Comparison of ENCODE assay signal across 1 cellular context in genomic region chr20:10370091-10370887, GRCh38.
TF ChIP-seq lines count a peak whose summit lies in the region.

No MANE protein-coding gene starts in this region.

TF ChIP-seq in HepG2, 621 proteins besides CTCF, POLR2A, EP300 and RAD21 (continued from another document and continues in another):
- TF ChIP-seq ZUFSP (CRISPR knock-in tag; IDR thresholded peaks at IDR 0.05; ENCODE audit: borderline replicate concordance) (no peak), ZNF777 (CRISPR knock-in tag; IDR thresholded peaks at IDR 0.05) (no peak), ZNF281 (CRISPR knock-in tag; IDR thresholded peaks at IDR 0.05; ENCODE audit: borderline replicate concordance) (peak; percentile 25; the same call in 1 of the 2 replicates), ETV5 (CRISPR knock-in tag; IDR thresholded peaks at IDR 0.05; ENCODE audit: borderline replicate concordance) (peak; percentile 69), DMAP1 (CRISPR knock-in tag; IDR thresholded peaks at IDR 0.05) (no peak), SMAD9 (CRISPR knock-in tag; IDR thresholded peaks at IDR 0.05) (no peak), E2F2 (CRISPR knock-in tag; IDR thresholded peaks at IDR 0.05; ENCODE audit: borderline replicate concordance) (no peak), ARNTL (CRISPR knock-in tag; IDR thresholded peaks at IDR 0.05) (0 out of 2 replicates have a peak, but pooled peaks have one; percentile 72), CSRNP1 (CRISPR knock-in tag; IDR thresholded peaks at IDR 0.05) (no peak), ZHX1 (CRISPR knock-in tag; IDR thresholded peaks at IDR 0.05; ENCODE audit: low read depth) (no peak; the same call in 1 of the 2 replicates), HMG20B (CRISPR knock-in tag; conservative IDR thresholded peaks at IDR 0.05) (peak; percentile 93), ZSCAN30 (CRISPR knock-in tag; IDR thresholded peaks at IDR 0.05) (no peak), PREB (CRISPR knock-in tag; IDR thresholded peaks at IDR 0.05) (no peak), SKIL (CRISPR knock-in tag; IDR thresholded peaks at IDR 0.05; ENCODE audit: borderline replicate concordance) (peak; percentile 94), ZNF331 (CRISPR knock-in tag; IDR thresholded peaks at IDR 0.05) (peak; percentile 86), FLYWCH1 (CRISPR knock-in tag; IDR thresholded peaks at IDR 0.05) (no peak), ZBTB7B (CRISPR knock-in tag; IDR thresholded peaks at IDR 0.05) (peak; percentile 87), ZBTB26 (CRISPR knock-in tag; IDR thresholded peaks at IDR 0.05; ENCODE audit: borderline replicate concordance) (peak; percentile 88), ZBTB14 (CRISPR knock-in tag; IDR thresholded peaks at IDR 0.05) (no peak), SP2 (CRISPR knock-in tag; IDR thresholded peaks at IDR 0.05) (no peak), ZFP1 (CRISPR knock-in tag; IDR thresholded peaks at IDR 0.05) (peak; percentile 96), RBAK (CRISPR knock-in tag; IDR thresholded peaks at IDR 0.05) (no peak), ARID4A (CRISPR knock-in tag; IDR thresholded peaks at IDR 0.05; ENCODE audit: borderline replicate concordance) (peak; percentile 30; the same call in 1 of the 2 replicates), TFDP1 (CRISPR knock-in tag; IDR thresholded peaks at IDR 0.05; ENCODE audit: borderline replicate concordance) (peak; percentile 55; the same call in 1 of the 2 replicates), ZNF724P (CRISPR knock-in tag; IDR thresholded peaks at IDR 0.05; ENCODE audit: borderline replicate concordance) (no peak), HNRNPLL (IDR thresholded peaks at IDR 0.05; ENCODE audit: low read depth, low read length, poor library complexity, severe bottlenecking) (no peak)
